16 cellular contexts compared by ENCODE assay signal in genomic region chr12:80590085-80590484, GRCh38.
"Had no signal": no experiment of that assay in that cellular context is flagged by ENCODE, and none has a peak within 500 bp of the region (broad histone marks: within the 10 kb centered on the region; RNA-seq: fewer than 3 reads in every experiment).

No MANE protein-coding gene starts in this region.

- H3K4me3 Mint-ChIP-seq: activated naive CD8-positive, alpha-beta T cell treated with anti-CD3 and anti-CD28 coated beads for 36 hours; activated T-cell treated with anti-CD3 and anti-CD28 coated beads, Interleukin-2, amount 50 U/mL, for 4 hours; immature natural killer cell; naive thymus-derived CD4-positive, alpha-beta T cell had no signal

- DNase-seq: activated CD4-positive, alpha-beta T cell treated with anti-CD3 and anti-CD28 coated beads for 1 hour; activated CD4-positive, alpha-beta T cell treated with anti-CD3 and anti-CD28 coated beads, Interleukin-2, amount 50 U/mL, for 48 hours; activated effector memory CD4-positive, alpha-beta T cell treated with anti-CD3 and anti-CD28 coated beads, Interleukin-2, amount 50 U/mL, for 16 hours; activated naive CD8-positive, alpha-beta T cell treated with anti-CD3 and anti-CD28 coated beads for 36 hours; activated T-cell treated with anti-CD3 and anti-CD28 coated beads, Interleukin-2, amount 50 U/mL, for 4 hours; aorta; immature natural killer cell; left cardiac atrium; lower lobe of right lung; naive thymus-derived CD4-positive, alpha-beta T cell; retina; SW 1271 had no signal

- H3K4me3 ChIP-seq: cardiac muscle cell, lower lobe of right lung, skin epidermis had no signal

- H3K4me1 ChIP-seq: lower lobe of right lung had no signal

- H3K27me3 Mint-ChIP-seq: activated naive CD8-positive, alpha-beta T cell treated with anti-CD3 and anti-CD28 coated beads for 36 hours; naive thymus-derived CD4-positive, alpha-beta T cell had no signal

- H3K4me1 Mint-ChIP-seq: activated naive CD8-positive, alpha-beta T cell treated with anti-CD3 and anti-CD28 coated beads for 36 hours; immature natural killer cell; naive thymus-derived CD4-positive, alpha-beta T cell had no signal

- H3K27me3 ChIP-seq: cardiac muscle cell had no signal

- H3K36me3 ChIP-seq: cardiac muscle cell, lower lobe of right lung had no signal

- H3K9me3 ChIP-seq: lower lobe of right lung had no signal

- H3K36me3 Mint-ChIP-seq: activated naive CD8-positive, alpha-beta T cell treated with anti-CD3 and anti-CD28 coated beads for 36 hours; immature natural killer cell; naive thymus-derived CD4-positive, alpha-beta T cell had no signal

- H3K27ac ChIP-seq: cardiac muscle cell, lower lobe of right lung, skin epidermis had no signal

- H3K27ac Mint-ChIP-seq: activated naive CD8-positive, alpha-beta T cell treated with anti-CD3 and anti-CD28 coated beads for 36 hours; immature natural killer cell; naive thymus-derived CD4-positive, alpha-beta T cell had no signal

- ATAC-seq: activated T-cell treated with anti-CD3 and anti-CD28 coated beads, Interleukin-2, amount 50 U/mL, for 4 hours; left cardiac atrium; lower lobe of right lung; naive thymus-derived CD4-positive, alpha-beta T cell had no signal

- FAIRE-seq: colon, endothelial cell of umbilical vein had no signal
